ENCODE assay signal across 1 cellular context in the genomic region with DNA sequence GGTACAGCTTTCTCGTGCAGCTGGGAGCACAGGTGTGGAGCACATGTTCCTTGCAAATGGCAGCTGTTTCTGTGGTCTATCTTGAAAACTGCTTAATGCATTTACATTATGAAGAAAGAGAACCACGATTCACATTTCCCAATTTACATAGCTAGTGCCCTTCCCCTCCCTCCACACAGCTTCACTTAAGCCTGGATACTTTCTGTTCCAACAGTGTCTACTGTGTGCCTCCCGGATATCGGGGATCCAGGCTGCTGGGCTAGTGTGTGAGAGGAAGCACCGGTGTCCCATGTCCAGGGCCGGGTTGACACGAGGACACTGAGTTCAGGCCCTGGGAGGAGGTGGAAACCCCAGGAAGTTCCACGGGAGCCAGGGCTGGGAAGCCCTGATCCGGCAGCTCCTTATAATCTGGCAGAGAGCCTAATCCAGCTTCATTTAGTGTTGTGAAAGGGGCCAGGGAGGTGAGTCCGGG.
TF ChIP-seq lines count a peak whose summit lies in the region.

No MANE protein-coding gene starts in this region.

TF ChIP-seq in H1, 55 proteins besides CTCF, POLR2A, EP300 and RAD21 (continued from another document):
- TF ChIP-seq, protein P1, sequence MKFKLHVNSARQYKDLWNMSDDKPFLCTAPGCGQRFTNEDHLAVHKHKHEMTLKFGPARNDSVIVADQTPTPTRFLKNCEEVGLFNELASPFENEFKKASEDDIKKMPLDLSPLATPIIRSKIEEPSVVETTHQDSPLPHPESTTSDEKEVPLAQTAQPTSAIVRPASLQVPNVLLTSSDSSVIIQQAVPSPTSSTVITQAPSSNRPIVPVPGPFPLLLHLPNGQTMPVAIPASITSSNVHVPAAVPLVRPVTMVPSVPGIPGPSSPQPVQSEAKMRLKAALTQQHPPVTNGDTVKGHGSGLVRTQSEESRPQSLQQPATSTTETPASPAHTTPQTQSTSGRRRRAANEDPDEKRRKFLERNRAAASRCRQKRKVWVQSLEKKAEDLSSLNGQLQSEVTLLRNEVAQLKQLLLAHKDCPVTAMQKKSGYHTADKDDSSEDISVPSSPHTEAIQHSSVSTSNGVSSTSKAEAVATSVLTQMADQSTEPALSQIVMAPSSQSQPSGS (IDR thresholded peaks at IDR 0.05; ENCODE audit: low read length): no peak
- TF ChIP-seq RFX5 (IDR thresholded peaks at IDR 0.05; ENCODE audit: borderline replicate concordance, low read depth, low read length) (no peak), JUND (IDR thresholded peaks at IDR 0.05; ENCODE audit: low read length) (no peak), HDAC2 (IDR thresholded peaks at IDR 0.05; ENCODE audit: borderline replicate concordance in 1 of 2, low read depth in 2 of 2, low read length in 2 of 2) (no peak), TCF12 (IDR thresholded peaks at IDR 0.05; ENCODE audit: low read depth, low read length) (no peak), MAX (IDR thresholded peaks at IDR 0.05) (no peak), PHF8 (conservative IDR thresholded peaks at IDR 0.05; ENCODE audit: low read depth, low read length) (no peak)
- TF ChIP-seq, protein P2, sequence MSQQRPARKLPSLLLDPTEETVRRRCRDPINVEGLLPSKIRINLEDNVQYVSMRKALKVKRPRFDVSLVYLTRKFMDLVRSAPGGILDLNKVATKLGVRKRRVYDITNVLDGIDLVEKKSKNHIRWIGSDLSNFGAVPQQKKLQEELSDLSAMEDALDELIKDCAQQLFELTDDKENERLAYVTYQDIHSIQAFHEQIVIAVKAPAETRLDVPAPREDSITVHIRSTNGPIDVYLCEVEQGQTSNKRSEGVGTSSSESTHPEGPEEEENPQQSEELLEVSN (IDR thresholded peaks at IDR 0.05): no peak
